ENCODE assay signal across 9 cellular contexts in genomic region chr12:108597559-108598471, GRCh38. TPM values are rescaled to one million over a fixed set of nuclear protein-coding genes. Genes with fewer than 3 reads are reported as not detected.
DNase-seq lines count a peak whose midpoint lies in the region; ATAC-seq and TF ChIP-seq lines count a peak whose summit lies in the region.
"Had no signal": no experiment of that assay in that cellular context is flagged by ENCODE, and none has a peak within 500 bp of the region (broad histone marks: within the 10 kb centered on the region; RNA-seq: fewer than 3 reads in every experiment).

A gene with protein sequence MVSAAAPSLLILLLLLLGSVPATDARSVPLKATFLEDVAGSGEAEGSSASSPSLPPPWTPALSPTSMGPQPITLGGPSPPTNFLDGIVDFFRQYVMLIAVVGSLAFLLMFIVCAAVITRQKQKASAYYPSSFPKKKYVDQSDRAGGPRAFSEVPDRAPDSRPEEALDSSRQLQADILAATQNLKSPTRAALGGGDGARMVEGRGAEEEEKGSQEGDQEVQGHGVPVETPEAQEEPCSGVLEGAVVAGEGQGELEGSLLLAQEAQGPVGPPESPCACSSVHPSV (minus strand): TSS chr12:108598084. CDS start chr12:108592383, 5,701 bp downstream.

- no peak for TF ChIP-seq EP300 in esophagus muscularis mucosa (IDR thresholded peaks at IDR 0.05)

- ATAC-seq in Right ventricle myocardium inferior (peak; percentile 63), HG02884 (IDR thresholded peaks at IDR 0.05; ENCODE audit: unreplicated experiment) (no peak), HG02759 (IDR thresholded peaks at IDR 0.05; ENCODE audit: unreplicated experiment) (no peak)

- no peak within 1 kb of the TSS for H3K27ac ChIP-seq in esophagus muscularis mucosa (replicated peaks in 1 of 4)
- peak within 1 kb of the TSS; percentile 52 to 56 for H3K27ac ChIP-seq in mucosa of rectum (ENCODE audit: low read depth in 2 of 2, low read length in 2 of 2)
- H3K27ac ChIP-seq in uterus = peak within 1 kb of the TSS; percentile 55 to 67

- TF ChIP-seq CTCF in esophagus muscularis mucosa (IDR thresholded peaks at IDR 0.05) (no peak), uterus (IDR thresholded peaks at IDR 0.05) (no peak)

- intact Hi-C loops in Right ventricle myocardium inferior (cut with DNase I) = no loop called here
- intact Hi-C loops in cardiac septum (cut with DNase I) = no loop called here
- intact Hi-C loops in esophagus muscularis mucosa (cut with DNase I) = no loop called here
- intact Hi-C loops in uterus (cut with DNase I; ENCODE audit: low total_unique reads) = no loop called here

- no peak for TF ChIP-seq POLR2A in esophagus muscularis mucosa (IDR thresholded peaks at IDR 0.05; ENCODE audit: low read depth)
- TF ChIP-seq POLR2A in uterus (IDR thresholded peaks at IDR 0.05) = no peak

- peak within 1 kb of the TSS in 1 of 2 donors; percentile 52 for H3K9ac ChIP-seq in mucosa of rectum (ENCODE audit: low read depth in 1 of 2, low read length in 2 of 2)

- H3K36me3 ChIP-seq in esophagus muscularis mucosa (no peaks in the 10 kb centered on the region), mucosa of rectum (ENCODE audit: control insufficient read depth in 2 of 2, insufficient read depth in 2 of 2, low read length in 2 of 2) (no peaks in the 10 kb centered on the region), uterus (no peaks in the 10 kb centered on the region)

- peak within 1 kb of the TSS; percentile 23 to 49 (median 36) for H3K4me3 ChIP-seq in esophagus muscularis mucosa
- peak within 1 kb of the TSS; percentile 24 to 68 for H3K4me3 ChIP-seq in mucosa of rectum (ENCODE audit: low read length in 2 of 2)
- H3K4me3 ChIP-seq in uterus = peak within 1 kb of the TSS; percentile 9 to 28

- WGBS in esophagus muscularis mucosa = 31% methylated on average over 18 of the region's 27 CpGs

- peak; percentile 76 for DNase-seq in Right ventricle myocardium inferior (ENCODE audit: missing footprints)
- DNase-seq in cardiac septum (ENCODE audit: low spot score) = no peak
- DNase-seq in esophagus muscularis mucosa (ENCODE audit: extremely low spot score) = no peak
- peak; percentile 45 to 54 for DNase-seq in uterus
- DNase-seq in activated CD4-positive, alpha-beta T cell treated with anti-CD3 and anti-CD28 coated beads, Interleukin-2, amount 50 U/mL, for 1 hour = no peak
- DNase-seq: NCI-H187 had no signal

- H3K4me1 ChIP-seq in esophagus muscularis mucosa (peaks cover 0 to 11% (median 2%) of the 10 kb centered on the region in 4 donors), mucosa of rectum (ENCODE audit: control insufficient read depth in 2 of 2, insufficient read depth in 2 of 2, low read length in 2 of 2) (peaks cover 0 to 3% of the 10 kb centered on the region in 2 donors), uterus (no peaks in the 10 kb centered on the region)

- peaks cover 0 to 9% (median 0%) of the 10 kb centered on the region in 4 donors for H3K27me3 ChIP-seq in esophagus muscularis mucosa
- H3K27me3 ChIP-seq in mucosa of rectum (ENCODE audit: control insufficient read depth in 2 of 2, insufficient read depth in 2 of 2, low read length in 2 of 2) = no peaks in the 10 kb centered on the region
- no peaks in the 10 kb centered on the region for H3K27me3 ChIP-seq in uterus

- H3K9me3 ChIP-seq in esophagus muscularis mucosa = no peaks in the 10 kb centered on the region
- no peaks in the 10 kb centered on the region for H3K9me3 ChIP-seq in mucosa of rectum (ENCODE audit: control insufficient read depth in 2 of 2, low read length in 2 of 2)
- no peaks in the 10 kb centered on the region for H3K9me3 ChIP-seq in uterus

RNA-seq across cellular contexts. Expression of the gene that starts here (rescaled TPM):
- total RNA-seq in Right ventricle myocardium inferior = 1.3 TPM
- total RNA-seq in cardiac septum = 3.4 TPM
- total RNA-seq in esophagus muscularis mucosa = 10 to 100 TPM in 1 of 4 donors, 1 to 10 TPM in 3; 3.6 to 12.2 (median 7.1) TPM
- 100 to 1,000 TPM in 1 of 4 donors, 10 to 100 TPM in 2, 1 to 10 TPM in 1; 9.1 to 102 (median 12.4) TPM for total RNA-seq in uterus

Comparison
In these comparisons a context has a peak if more than half of its experiments do, and no peak if none do; other contexts are left out.
1. DNase-seq: peak in Right ventricle myocardium inferior (single experiment) and uterus (2 of 2); none in cardiac septum (single experiment), esophagus muscularis mucosa (single experiment) and activated CD4-positive, alpha-beta T cell treated with anti-CD3 and anti-CD28 coated beads, Interleukin-2, amount 50 U/mL, for 1 hour (single experiment).
2. H3K27ac ChIP-seq: peak in mucosa of rectum (2 of 2) and uterus (2 of 2); none in esophagus muscularis mucosa (0 of 4).
3. Peak in every context shown above with its lines, with median percentiles within 50 percentile points of each other: H3K4me3 ChIP-seq.